16 cellular contexts compared by ENCODE assay signal in the genomic region with DNA sequence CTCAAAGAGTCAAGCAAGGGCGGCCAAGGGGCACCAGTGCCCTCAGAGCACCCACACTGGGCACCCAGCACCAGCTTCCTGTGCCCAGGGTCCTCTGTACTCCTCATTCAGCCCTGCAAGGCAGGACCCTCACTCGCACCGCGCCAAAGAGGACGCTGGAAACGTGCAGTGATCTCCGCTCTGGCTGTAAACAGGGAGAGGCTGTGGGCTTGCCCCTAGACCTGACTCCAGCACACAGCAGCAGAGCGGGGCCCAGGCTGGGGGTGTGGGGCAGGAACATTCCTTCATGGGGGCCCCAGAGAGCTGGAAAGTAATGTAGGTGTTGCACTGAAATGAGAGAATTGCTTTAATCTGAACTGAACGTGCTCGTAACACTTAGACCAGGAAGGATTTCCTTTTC.
"Had no signal": no experiment of that assay in that cellular context is flagged by ENCODE, and none has a peak within 500 bp of the region (broad histone marks: within the 10 kb centered on the region; RNA-seq: fewer than 3 reads in every experiment).

No MANE protein-coding gene starts in this region.

- H3K4me3 ChIP-seq: esophagus muscularis mucosa, lung, prostate gland, spleen, upper lobe of left lung had no signal

- H3K27ac Mint-ChIP-seq: T-helper 17 cell had no signal

- H3K27me3 ChIP-seq: brain microvascular endothelial cell, esophagus muscularis mucosa, spleen, upper lobe of left lung had no signal

- H3K9me3 ChIP-seq: esophagus muscularis mucosa, prostate gland, spleen, upper lobe of left lung had no signal

- H3K4me1 ChIP-seq: prostate gland had no signal

- H3K27ac ChIP-seq: brain microvascular endothelial cell, esophagus muscularis mucosa, prostate gland, upper lobe of left lung had no signal

- H3K36me3 ChIP-seq: brain microvascular endothelial cell, esophagus muscularis mucosa, prostate gland, spleen, upper lobe of left lung had no signal

- ATAC-seq: left colon, sciatic nerve, T-helper 17 cell had no signal

- H3K27me3 Mint-ChIP-seq: T-helper 17 cell had no signal

- H3K4me3 Mint-ChIP-seq: T-helper 17 cell had no signal

- DNase-seq: activated CD4-positive, alpha-beta T cell treated with anti-CD3 and anti-CD28 coated beads, Interleukin-2, amount 50 U/mL, for 1 hour; activated CD4-positive, CD25-positive, alpha-beta regulatory T cell; activated naive CD4-positive, alpha-beta T cell treated with Interleukin-2 at 50 U/mL for 16 hours; brain microvascular endothelial cell; glutamatergic neuron; left colon; midbrain; occipital lobe; spleen; stimulated activated CD4-positive, alpha-beta T cell treated with anti-CD3 and anti-CD28 coated beads, Interleukin-1b, Interleukin-23, amount 100 ng/mL, for 48 hours; T-helper 17 cell; upper lobe of left lung had no signal
